ENCODE assay signal across 1 cellular context in genomic region chr13:107642841-107643240, GRCh38.
TF ChIP-seq lines count a peak whose summit lies in the region.

No MANE protein-coding gene starts in this region.

TF ChIP-seq in IMR-90, 13 proteins besides CTCF, POLR2A, EP300 and RAD21 (continued from another document):
- TF ChIP-seq, protein P1, sequence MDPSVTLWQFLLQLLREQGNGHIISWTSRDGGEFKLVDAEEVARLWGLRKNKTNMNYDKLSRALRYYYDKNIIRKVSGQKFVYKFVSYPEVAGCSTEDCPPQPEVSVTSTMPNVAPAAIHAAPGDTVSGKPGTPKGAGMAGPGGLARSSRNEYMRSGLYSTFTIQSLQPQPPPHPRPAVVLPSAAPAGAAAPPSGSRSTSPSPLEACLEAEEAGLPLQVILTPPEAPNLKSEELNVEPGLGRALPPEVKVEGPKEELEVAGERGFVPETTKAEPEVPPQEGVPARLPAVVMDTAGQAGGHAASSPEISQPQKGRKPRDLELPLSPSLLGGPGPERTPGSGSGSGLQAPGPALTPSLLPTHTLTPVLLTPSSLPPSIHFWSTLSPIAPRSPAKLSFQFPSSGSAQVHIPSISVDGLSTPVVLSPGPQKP (IDR thresholded peaks at IDR 0.05; ENCODE audit: borderline replicate concordance, low read depth, low read length) = no peak
